8 cellular contexts compared by ENCODE assay signal in genomic region chr1:64136749-64137568, GRCh38.
DNase-seq lines count a peak whose midpoint lies in the region; ATAC-seq and TF ChIP-seq lines count a peak whose summit lies in the region.

No MANE protein-coding gene starts in this region.

- intact Hi-C loops in activated CD4-positive, alpha-beta T cell treated with anti-CD3 and anti-CD28 coated beads, Interleukin-2, amount 10 ng/mL, durations not matched to agents 24 days and 14 days (cut with micrococcal nuclease) = loop anchor here (1.0 to 5.0 kb wide), 4 partner anchors 109 to 521 kb away; partner anchors contain the start of gene ROR1
- intact Hi-C loops in lower lobe of right lung (cut with DNase I) = no loop called here

- ATAC-seq in GM18502 (IDR thresholded peaks at IDR 0.05; ENCODE audit: poor library complexity, unreplicated experiment) (peak; percentile 84), HG03280 (IDR thresholded peaks at IDR 0.05; ENCODE audit: unreplicated experiment) (peak; percentile 76), lower lobe of right lung (peak; percentile 90)

- H3K27ac Mint-ChIP-seq in activated CD4-positive, alpha-beta T cell treated with anti-CD3 and anti-CD28 coated beads, Interleukin-2, amount 10 ng/mL, durations not matched to agents 24 days and 14 days = no peak overlapping the region

- H2AFZ ChIP-seq in ACC112 (ENCODE audit: low read length, unreplicated experiment) = no peak overlapping the region

- H3K4me1 ChIP-seq in ACC112 (ENCODE audit: control insufficient read depth, insufficient read depth, low read length, unreplicated experiment) (peaks cover 54% of the 10 kb centered on the region), lower lobe of right lung (no peaks in the 10 kb centered on the region)

- no peak overlapping the region for H3K4me3 Mint-ChIP-seq in activated CD4-positive, alpha-beta T cell treated with anti-CD3 and anti-CD28 coated beads, Interleukin-2, amount 10 ng/mL, durations not matched to agents 24 days and 14 days

- TF ChIP-seq CTCF in lower lobe of right lung (IDR thresholded peaks at IDR 0.05) = peak; percentile 83

- no peaks in the 10 kb centered on the region for H3K9me3 ChIP-seq in lower lobe of right lung

- H3K36me3 ChIP-seq in ACC112 (ENCODE audit: insufficient read depth, low read length) (no peaks in the 10 kb centered on the region), lower lobe of right lung (peaks cover 2% of the 10 kb centered on the region)

- H3K27me3 Mint-ChIP-seq in activated CD4-positive, alpha-beta T cell treated with anti-CD3 and anti-CD28 coated beads, Interleukin-2, amount 10 ng/mL, durations not matched to agents 24 days and 14 days = peaks cover 3% of the 10 kb centered on the region

- no peaks in the 10 kb centered on the region for H3K36me3 Mint-ChIP-seq in activated CD4-positive, alpha-beta T cell treated with anti-CD3 and anti-CD28 coated beads, Interleukin-2, amount 10 ng/mL, durations not matched to agents 24 days and 14 days (ENCODE audit: low read depth)

- peak overlapping the region; percentile 74 for H3K27ac ChIP-seq in ACC112 (ENCODE audit: low read depth, low read length)
- no peak overlapping the region for H3K27ac ChIP-seq in lower lobe of right lung

- H3K4me1 Mint-ChIP-seq in activated CD4-positive, alpha-beta T cell treated with anti-CD3 and anti-CD28 coated beads, Interleukin-2, amount 10 ng/mL, durations not matched to agents 24 days and 14 days = no peaks in the 10 kb centered on the region

- H3K4me3 ChIP-seq in ACC112 (ENCODE audit: low read depth, low read length) (no peak overlapping the region), lower lobe of right lung (no peak overlapping the region)

- peak; percentile 85 to 92 for DNase-seq in NCI-H446 (lab: John Stamatoyannopoulos, UW)
- DNase-seq in activated CD4-positive, alpha-beta T cell treated with anti-CD3 and anti-CD28 coated beads, Interleukin-2, amount 10 ng/mL, durations not matched to agents 24 days and 14 days = peak; percentile 90
- DNase-seq in dermis blood vessel endothelial cell = peak; percentile 89
- DNase-seq in lower lobe of right lung = peak; percentile 57
- peak; percentile 32 to 47 (median 47) for DNase-seq in stimulated activated CD4-positive, alpha-beta T cell treated with anti-CD3 and anti-CD28 coated beads, TNF-alpha, amount 100 ng/mL, for 48 hours (ENCODE audit: low read depth in 3 of 3)

- no peaks in the 10 kb centered on the region for H3K27me3 ChIP-seq in ACC112 (ENCODE audit: insufficient read depth, low read length)
- H3K27me3 ChIP-seq in lower lobe of right lung (ENCODE audit: low read depth) = no peaks in the 10 kb centered on the region

- H3K79me2 ChIP-seq in ACC112 (ENCODE audit: control insufficient read depth, insufficient read depth, low read length, unreplicated experiment) = no peaks in the 10 kb centered on the region

- H3K9me3 Mint-ChIP-seq in activated CD4-positive, alpha-beta T cell treated with anti-CD3 and anti-CD28 coated beads, Interleukin-2, amount 10 ng/mL, durations not matched to agents 24 days and 14 days = no peaks in the 10 kb centered on the region
